In the genomic region with DNA sequence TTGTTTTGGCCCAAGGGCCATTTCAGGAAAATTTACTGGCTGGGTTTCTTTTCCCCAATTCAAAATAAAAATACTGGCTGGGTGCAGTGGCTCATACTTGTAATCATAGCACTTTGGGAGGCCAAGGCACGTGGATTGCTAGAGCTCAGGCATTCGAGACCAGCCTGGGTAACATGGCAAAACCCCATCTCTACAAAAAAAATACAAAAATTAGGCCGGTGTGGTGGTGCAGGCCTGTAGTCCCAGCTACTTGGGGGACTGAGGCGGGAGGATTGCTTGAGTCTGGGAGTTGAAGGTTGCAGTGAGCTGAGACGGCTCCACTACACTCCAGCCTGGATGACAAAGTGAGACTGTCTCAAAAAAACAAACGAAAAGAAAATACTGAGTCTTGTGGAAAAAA, we compare ENCODE assay signal across 13 cellular contexts.
"Had no signal": no experiment of that assay in that cellular context is flagged by ENCODE, and none has a peak within 500 bp of the region (broad histone marks: within the 10 kb centered on the region; RNA-seq: fewer than 3 reads in every experiment).

No MANE protein-coding gene starts in this region.

- ATAC-seq: activated naive CD8-positive, alpha-beta T cell treated with anti-CD3 and anti-CD28 coated beads, Interleukin-2, amount 50 U/mL, for 24 hours; left ventricle myocardium superior; right cardiac atrium; WTC11 had no signal

- H3K27ac Mint-ChIP-seq: activated CD4-positive, alpha-beta T cell treated with anti-CD3 and anti-CD28 coated beads, Interleukin-2, amount 10 ng/mL, durations not matched to agents 24 days and 14 days; activated naive CD8-positive, alpha-beta T cell treated with anti-CD3 and anti-CD28 coated beads, Interleukin-2, amount 50 U/mL, for 24 hours; activated T-helper 1 cell treated with anti-CD3 and anti-CD28 coated beads, Interleukin-12 subunit alpha, Interleukin-12 subunit beta, Interleukin-2, Interleukin-4 antibody, amounts not matched to agents 30 ng/mL and 10 ng/mL and 1 ng/mL, durations not matched to agents 14 hours and 24 hours and 36 hours; dendritic cell treated with granulocyte-macrophage colony-stimulating factor and Interleukin-4, amounts not matched to agents 40 ng/mL and 50 ng/mL, for 4 days; stimulated activated naive CD8-positive, alpha-beta T cell treated with anti-CD3 and anti-CD28 coated beads, Interleukin-15, Interleukin-2, amounts not matched to agents 100 ng/mL and 50 ng/mL, for 24 hours; WTC11 had no signal

- H3K9me3 Mint-ChIP-seq: activated CD4-positive, alpha-beta T cell treated with anti-CD3 and anti-CD28 coated beads, Interleukin-2, amount 10 ng/mL, durations not matched to agents 24 days and 14 days; activated T-helper 1 cell treated with anti-CD3 and anti-CD28 coated beads, Interleukin-12 subunit alpha, Interleukin-12 subunit beta, Interleukin-2, Interleukin-4 antibody, amounts not matched to agents 30 ng/mL and 10 ng/mL and 1 ng/mL, durations not matched to agents 14 hours and 24 hours and 36 hours; central memory CD8-positive, alpha-beta T cell; dendritic cell treated with granulocyte-macrophage colony-stimulating factor and Interleukin-4, amounts not matched to agents 40 ng/mL and 50 ng/mL, for 4 days had no signal

- H3K4me3 Mint-ChIP-seq: activated CD4-positive, alpha-beta T cell treated with anti-CD3 and anti-CD28 coated beads, Interleukin-2, amount 10 ng/mL, durations not matched to agents 24 days and 14 days; activated naive CD8-positive, alpha-beta T cell treated with anti-CD3 and anti-CD28 coated beads, Interleukin-2, amount 50 U/mL, for 24 hours; activated T-helper 1 cell treated with anti-CD3 and anti-CD28 coated beads, Interleukin-12 subunit alpha, Interleukin-12 subunit beta, Interleukin-2, Interleukin-4 antibody, amounts not matched to agents 30 ng/mL and 10 ng/mL and 1 ng/mL, durations not matched to agents 14 hours and 24 hours and 36 hours; central memory CD8-positive, alpha-beta T cell; dendritic cell treated with granulocyte-macrophage colony-stimulating factor and Interleukin-4, amounts not matched to agents 40 ng/mL and 50 ng/mL, for 4 days; stimulated activated naive CD8-positive, alpha-beta T cell treated with anti-CD3 and anti-CD28 coated beads, Interleukin-15, Interleukin-2, amounts not matched to agents 100 ng/mL and 50 ng/mL, for 24 hours; WTC11 had no signal

- H3K4me1 Mint-ChIP-seq: activated CD4-positive, alpha-beta T cell treated with anti-CD3 and anti-CD28 coated beads, Interleukin-2, amount 10 ng/mL, durations not matched to agents 24 days and 14 days; activated naive CD8-positive, alpha-beta T cell treated with anti-CD3 and anti-CD28 coated beads, Interleukin-2, amount 50 U/mL, for 24 hours; central memory CD8-positive, alpha-beta T cell; WTC11 had no signal

- DNase-seq: activated CD4-positive, alpha-beta T cell treated with anti-CD3 and anti-CD28 coated beads, Interleukin-2, amount 10 ng/mL, durations not matched to agents 24 days and 14 days; activated naive CD4-positive, alpha-beta T cell treated with Interleukin-2 at 50 U/mL for 16 hours; activated naive CD8-positive, alpha-beta T cell treated with anti-CD3 and anti-CD28 coated beads, Interleukin-2, amount 50 U/mL, for 24 hours; hippocampal formation; left ventricle myocardium superior; mesendoderm; right cardiac atrium; stimulated activated CD4-positive, alpha-beta T cell treated with anti-CD3 and anti-CD28 coated beads, Interleukin-2, amount 100 ng/mL, for 48 hours had no signal

- H3K27me3 Mint-ChIP-seq: activated CD4-positive, alpha-beta T cell treated with anti-CD3 and anti-CD28 coated beads, Interleukin-2, amount 10 ng/mL, durations not matched to agents 24 days and 14 days; activated naive CD8-positive, alpha-beta T cell treated with anti-CD3 and anti-CD28 coated beads, Interleukin-2, amount 50 U/mL, for 24 hours; stimulated activated naive CD8-positive, alpha-beta T cell treated with anti-CD3 and anti-CD28 coated beads, Interleukin-15, Interleukin-2, amounts not matched to agents 100 ng/mL and 50 ng/mL, for 24 hours had no signal
